Comparison of ENCODE assay signal across 1 cellular context in the genomic region with DNA sequence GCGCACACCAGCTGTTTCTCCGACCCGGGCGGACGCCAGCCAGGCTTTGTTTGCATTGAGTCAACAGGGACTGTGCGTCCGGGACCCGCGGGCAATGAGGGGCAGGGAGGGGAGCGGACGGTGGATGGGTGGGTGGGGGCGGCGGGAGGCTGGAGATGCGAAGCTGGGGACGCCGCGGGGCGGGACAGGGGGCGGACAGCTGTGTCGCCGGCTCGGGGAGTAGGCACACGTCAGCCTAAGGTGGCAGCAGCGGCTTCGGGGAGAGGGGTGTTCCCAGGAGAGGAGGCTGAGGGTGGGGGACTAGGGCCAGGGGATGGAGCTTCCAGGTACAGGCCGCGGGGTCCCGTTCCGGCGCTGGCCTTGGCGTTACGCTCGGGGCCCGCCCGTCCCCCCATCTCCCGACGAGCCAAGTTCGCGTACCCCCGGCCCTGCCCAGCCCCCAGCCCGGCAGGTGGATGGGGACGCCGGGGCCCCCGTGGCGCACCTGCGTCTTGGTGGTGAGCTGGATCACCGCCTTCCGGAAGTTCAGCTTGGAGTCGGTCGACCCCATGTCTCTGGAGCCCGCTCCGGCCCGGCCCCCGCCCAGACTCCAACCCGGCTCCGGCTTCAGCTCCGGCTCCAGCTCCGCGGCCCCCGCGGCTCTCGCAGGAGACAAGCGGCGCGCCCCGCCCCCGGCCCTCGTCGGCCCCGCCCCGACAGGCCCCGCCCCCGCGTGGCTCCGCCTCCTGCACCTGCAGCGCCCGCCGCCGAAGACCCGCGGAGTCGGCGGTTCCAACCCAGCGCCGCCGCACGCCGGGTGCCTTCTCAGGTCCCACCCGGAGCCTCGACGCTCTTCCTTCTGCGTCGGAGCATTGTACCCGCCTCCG.
TF ChIP-seq lines count a peak whose summit lies in the region.

A gene with protein sequence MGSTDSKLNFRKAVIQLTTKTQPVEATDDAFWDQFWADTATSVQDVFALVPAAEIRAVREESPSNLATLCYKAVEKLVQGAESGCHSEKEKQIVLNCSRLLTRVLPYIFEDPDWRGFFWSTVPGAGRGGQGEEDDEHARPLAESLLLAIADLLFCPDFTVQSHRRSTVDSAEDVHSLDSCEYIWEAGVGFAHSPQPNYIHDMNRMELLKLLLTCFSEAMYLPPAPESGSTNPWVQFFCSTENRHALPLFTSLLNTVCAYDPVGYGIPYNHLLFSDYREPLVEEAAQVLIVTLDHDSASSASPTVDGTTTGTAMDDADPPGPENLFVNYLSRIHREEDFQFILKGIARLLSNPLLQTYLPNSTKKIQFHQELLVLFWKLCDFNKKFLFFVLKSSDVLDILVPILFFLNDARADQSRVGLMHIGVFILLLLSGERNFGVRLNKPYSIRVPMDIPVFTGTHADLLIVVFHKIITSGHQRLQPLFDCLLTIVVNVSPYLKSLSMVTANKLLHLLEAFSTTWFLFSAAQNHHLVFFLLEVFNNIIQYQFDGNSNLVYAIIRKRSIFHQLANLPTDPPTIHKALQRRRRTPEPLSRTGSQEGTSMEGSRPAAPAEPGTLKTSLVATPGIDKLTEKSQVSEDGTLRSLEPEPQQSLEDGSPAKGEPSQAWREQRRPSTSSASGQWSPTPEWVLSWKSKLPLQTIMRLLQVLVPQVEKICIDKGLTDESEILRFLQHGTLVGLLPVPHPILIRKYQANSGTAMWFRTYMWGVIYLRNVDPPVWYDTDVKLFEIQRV (minus strand): TSS at position 653 of the 866 bp plus-strand sequence. CDS start 103 bp downstream, at position 550.

TF ChIP-seq in K562, 482 proteins besides CTCF, POLR2A, EP300 and RAD21 (continued from another document and continues in another):
- TF ChIP-seq, protein P1, sequence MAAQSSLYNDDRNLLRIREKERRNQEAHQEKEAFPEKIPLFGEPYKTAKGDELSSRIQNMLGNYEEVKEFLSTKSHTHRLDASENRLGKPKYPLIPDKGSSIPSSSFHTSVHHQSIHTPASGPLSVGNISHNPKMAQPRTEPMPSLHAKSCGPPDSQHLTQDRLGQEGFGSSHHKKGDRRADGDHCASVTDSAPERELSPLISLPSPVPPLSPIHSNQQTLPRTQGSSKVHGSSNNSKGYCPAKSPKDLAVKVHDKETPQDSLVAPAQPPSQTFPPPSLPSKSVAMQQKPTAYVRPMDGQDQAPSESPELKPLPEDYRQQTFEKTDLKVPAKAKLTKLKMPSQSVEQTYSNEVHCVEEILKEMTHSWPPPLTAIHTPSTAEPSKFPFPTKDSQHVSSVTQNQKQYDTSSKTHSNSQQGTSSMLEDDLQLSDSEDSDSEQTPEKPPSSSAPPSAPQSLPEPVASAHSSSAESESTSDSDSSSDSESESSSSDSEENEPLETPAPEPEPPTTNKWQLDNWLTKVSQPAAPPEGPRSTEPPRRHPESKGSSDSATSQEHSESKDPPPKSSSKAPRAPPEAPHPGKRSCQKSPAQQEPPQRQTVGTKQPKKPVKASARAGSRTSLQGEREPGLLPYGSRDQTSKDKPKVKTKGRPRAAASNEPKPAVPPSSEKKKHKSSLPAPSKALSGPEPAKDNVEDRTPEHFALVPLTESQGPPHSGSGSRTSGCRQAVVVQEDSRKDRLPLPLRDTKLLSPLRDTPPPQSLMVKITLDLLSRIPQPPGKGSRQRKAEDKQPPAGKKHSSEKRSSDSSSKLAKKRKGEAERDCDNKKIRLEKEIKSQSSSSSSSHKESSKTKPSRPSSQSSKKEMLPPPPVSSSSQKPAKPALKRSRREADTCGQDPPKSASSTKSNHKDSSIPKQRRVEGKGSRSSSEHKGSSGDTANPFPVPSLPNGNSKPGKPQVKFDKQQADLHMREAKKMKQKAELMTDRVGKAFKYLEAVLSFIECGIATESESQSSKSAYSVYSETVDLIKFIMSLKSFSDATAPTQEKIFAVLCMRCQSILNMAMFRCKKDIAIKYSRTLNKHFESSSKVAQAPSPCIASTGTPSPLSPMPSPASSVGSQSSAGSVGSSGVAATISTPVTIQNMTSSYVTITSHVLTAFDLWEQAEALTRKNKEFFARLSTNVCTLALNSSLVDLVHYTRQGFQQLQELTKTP (IDR thresholded peaks at IDR 0.05; ENCODE audit: low read depth in 1 of 2, partially characterized antibody in 2 of 2), result no peak
- TF ChIP-seq, protein P2, sequence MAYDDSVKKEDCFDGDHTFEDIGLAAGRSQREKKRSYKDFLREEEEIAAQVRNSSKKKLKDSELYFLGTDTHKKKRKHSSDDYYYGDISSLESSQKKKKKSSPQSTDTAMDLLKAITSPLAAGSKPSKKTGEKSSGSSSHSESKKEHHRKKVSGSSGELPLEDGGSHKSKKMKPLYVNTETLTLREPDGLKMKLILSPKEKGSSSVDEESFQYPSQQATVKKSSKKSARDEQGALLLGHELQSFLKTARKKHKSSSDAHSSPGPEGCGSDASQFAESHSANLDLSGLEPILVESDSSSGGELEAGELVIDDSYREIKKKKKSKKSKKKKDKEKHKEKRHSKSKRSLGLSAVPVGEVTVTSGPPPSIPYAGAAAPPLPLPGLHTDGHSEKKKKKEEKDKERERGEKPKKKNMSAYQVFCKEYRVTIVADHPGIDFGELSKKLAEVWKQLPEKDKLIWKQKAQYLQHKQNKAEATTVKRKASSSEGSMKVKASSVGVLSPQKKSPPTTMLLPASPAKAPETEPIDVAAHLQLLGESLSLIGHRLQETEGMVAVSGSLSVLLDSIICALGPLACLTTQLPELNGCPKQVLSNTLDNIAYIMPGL (CRISPR knock-in tag; IDR thresholded peaks at IDR 0.05), result no peak
- TF ChIP-seq PHF21A (IDR thresholded peaks at IDR 0.05; ENCODE audit: borderline replicate concordance, low read depth) (no peak), ZNF143 (CRISPR knock-in tag; IDR thresholded peaks at IDR 0.05) (no peak), E2F3 (CRISPR knock-in tag; IDR thresholded peaks at IDR 0.05) (no peak), ZFP36 (IDR thresholded peaks at IDR 0.05; ENCODE audit: low read depth, low read length, partially characterized antibody) (no peak), NCOA4 (IDR thresholded peaks at IDR 0.05; ENCODE audit: partially characterized antibody) (no peak), ZNF696 (CRISPR knock-in tag; conservative IDR thresholded peaks at IDR 0.05) (no peak), ZNF354B (CRISPR knock-in tag; IDR thresholded peaks at IDR 0.05) (no peak), ETV5 (CRISPR knock-in tag; IDR thresholded peaks at IDR 0.05; ENCODE audit: low read depth) (no peak), GABPB1 (CRISPR knock-in tag; IDR thresholded peaks at IDR 0.05) (peak; percentile 47; the same call in 1 of the 2 replicates), ESRRA (IDR thresholded peaks at IDR 0.05; ENCODE audit: borderline replicate concordance, low read depth) (no peak), ZNF146 (CRISPR knock-in tag; IDR thresholded peaks at IDR 0.05; ENCODE audit: unreplicated experiment) (no peak), PYGO2 (tag; IDR thresholded peaks at IDR 0.05) (no peak), ZFPM2 (CRISPR knock-in tag; IDR thresholded peaks at IDR 0.05) (no peak), TEAD2 (tag; IDR thresholded peaks at IDR 0.05) (no peak), COPS2 (conservative IDR thresholded peaks at IDR 0.05) (no peak), GTF2A2 (tag; IDR thresholded peaks at IDR 0.05) (no peak), ZNF3 (CRISPR knock-in tag; IDR thresholded peaks at IDR 0.05) (no peak), ZNF324 (CRISPR knock-in tag; IDR thresholded peaks at IDR 0.05) (no peak), TARDBP (IDR thresholded peaks at IDR 0.05) (no peak), JUND (IDR thresholded peaks at IDR 0.05; ENCODE audit: borderline replicate concordance, low read depth, low read length) (no peak), JUND (tag; IDR thresholded peaks at IDR 0.05; ENCODE audit: borderline replicate concordance, low read depth, low read length) (no peak), SREBF1 (IDR thresholded peaks at IDR 0.05; ENCODE audit: borderline replicate concordance, low read depth, low read length) (no peak)
- TF ChIP-seq, protein P3, sequence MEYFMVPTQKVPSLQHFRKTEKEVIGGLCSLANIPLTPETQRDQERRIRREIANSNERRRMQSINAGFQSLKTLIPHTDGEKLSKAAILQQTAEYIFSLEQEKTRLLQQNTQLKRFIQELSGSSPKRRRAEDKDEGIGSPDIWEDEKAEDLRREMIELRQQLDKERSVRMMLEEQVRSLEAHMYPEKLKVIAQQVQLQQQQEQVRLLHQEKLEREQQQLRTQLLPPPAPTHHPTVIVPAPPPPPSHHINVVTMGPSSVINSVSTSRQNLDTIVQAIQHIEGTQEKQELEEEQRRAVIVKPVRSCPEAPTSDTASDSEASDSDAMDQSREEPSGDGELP (CRISPR knock-in tag; IDR thresholded peaks at IDR 0.05; ENCODE audit: borderline replicate concordance), result peak; percentile 38; the same call in 1 of the 2 replicates
- TF ChIP-seq, protein P4, sequence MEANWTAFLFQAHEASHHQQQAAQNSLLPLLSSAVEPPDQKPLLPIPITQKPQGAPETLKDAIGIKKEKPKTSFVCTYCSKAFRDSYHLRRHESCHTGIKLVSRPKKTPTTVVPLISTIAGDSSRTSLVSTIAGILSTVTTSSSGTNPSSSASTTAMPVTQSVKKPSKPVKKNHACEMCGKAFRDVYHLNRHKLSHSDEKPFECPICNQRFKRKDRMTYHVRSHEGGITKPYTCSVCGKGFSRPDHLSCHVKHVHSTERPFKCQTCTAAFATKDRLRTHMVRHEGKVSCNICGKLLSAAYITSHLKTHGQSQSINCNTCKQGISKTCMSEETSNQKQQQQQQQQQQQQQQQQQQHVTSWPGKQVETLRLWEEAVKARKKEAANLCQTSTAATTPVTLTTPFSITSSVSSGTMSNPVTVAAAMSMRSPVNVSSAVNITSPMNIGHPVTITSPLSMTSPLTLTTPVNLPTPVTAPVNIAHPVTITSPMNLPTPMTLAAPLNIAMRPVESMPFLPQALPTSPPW (CRISPR knock-in tag; IDR thresholded peaks at IDR 0.05), result peak; percentile 56; the same call in 1 of the 2 replicates
- TF ChIP-seq, protein P5, sequence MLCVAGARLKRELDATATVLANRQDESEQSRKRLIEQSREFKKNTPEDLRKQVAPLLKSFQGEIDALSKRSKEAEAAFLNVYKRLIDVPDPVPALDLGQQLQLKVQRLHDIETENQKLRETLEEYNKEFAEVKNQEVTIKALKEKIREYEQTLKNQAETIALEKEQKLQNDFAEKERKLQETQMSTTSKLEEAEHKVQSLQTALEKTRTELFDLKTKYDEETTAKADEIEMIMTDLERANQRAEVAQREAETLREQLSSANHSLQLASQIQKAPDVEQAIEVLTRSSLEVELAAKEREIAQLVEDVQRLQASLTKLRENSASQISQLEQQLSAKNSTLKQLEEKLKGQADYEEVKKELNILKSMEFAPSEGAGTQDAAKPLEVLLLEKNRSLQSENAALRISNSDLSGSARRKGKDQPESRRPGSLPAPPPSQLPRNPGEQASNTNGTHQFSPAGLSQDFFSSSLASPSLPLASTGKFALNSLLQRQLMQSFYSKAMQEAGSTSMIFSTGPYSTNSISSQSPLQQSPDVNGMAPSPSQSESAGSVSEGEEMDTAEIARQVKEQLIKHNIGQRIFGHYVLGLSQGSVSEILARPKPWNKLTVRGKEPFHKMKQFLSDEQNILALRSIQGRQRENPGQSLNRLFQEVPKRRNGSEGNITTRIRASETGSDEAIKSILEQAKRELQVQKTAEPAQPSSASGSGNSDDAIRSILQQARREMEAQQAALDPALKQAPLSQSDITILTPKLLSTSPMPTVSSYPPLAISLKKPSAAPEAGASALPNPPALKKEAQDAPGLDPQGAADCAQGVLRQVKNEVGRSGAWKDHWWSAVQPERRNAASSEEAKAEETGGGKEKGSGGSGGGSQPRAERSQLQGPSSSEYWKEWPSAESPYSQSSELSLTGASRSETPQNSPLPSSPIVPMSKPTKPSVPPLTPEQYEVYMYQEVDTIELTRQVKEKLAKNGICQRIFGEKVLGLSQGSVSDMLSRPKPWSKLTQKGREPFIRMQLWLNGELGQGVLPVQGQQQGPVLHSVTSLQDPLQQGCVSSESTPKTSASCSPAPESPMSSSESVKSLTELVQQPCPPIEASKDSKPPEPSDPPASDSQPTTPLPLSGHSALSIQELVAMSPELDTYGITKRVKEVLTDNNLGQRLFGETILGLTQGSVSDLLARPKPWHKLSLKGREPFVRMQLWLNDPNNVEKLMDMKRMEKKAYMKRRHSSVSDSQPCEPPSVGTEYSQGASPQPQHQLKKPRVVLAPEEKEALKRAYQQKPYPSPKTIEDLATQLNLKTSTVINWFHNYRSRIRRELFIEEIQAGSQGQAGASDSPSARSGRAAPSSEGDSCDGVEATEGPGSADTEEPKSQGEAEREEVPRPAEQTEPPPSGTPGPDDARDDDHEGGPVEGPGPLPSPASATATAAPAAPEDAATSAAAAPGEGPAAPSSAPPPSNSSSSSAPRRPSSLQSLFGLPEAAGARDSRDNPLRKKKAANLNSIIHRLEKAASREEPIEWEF (CRISPR knock-in tag; IDR thresholded peaks at IDR 0.05), result no peak
- TF ChIP-seq, protein P6, sequence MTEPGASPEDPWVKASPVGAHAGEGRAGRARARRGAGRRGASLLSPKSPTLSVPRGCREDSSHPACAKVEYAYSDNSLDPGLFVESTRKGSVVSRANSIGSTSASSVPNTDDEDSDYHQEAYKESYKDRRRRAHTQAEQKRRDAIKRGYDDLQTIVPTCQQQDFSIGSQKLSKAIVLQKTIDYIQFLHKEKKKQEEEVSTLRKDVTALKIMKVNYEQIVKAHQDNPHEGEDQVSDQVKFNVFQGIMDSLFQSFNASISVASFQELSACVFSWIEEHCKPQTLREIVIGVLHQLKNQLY (CRISPR knock-in tag; conservative IDR thresholded peaks at IDR 0.05), result no peak
- TF ChIP-seq, protein P7, sequence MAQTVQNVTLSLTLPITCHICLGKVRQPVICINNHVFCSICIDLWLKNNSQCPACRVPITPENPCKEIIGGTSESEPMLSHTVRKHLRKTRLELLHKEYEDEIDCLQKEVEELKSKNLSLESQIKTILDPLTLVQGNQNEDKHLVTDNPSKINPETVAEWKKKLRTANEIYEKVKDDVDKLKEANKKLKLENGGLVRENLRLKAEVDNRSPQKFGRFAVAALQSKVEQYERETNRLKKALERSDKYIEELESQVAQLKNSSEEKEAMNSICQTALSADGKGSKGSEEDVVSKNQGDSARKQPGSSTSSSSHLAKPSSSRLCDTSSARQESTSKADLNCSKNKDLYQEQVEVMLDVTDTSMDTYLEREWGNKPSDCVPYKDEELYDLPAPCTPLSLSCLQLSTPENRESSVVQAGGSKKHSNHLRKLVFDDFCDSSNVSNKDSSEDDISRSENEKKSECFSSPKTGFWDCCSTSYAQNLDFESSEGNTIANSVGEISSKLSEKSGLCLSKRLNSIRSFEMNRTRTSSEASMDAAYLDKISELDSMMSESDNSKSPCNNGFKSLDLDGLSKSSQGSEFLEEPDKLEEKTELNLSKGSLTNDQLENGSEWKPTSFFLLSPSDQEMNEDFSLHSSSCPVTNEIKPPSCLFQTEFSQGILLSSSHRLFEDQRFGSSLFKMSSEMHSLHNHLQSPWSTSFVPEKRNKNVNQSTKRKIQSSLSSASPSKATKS (CRISPR knock-in tag; IDR thresholded peaks at IDR 0.05), result no peak
